8 cellular contexts compared by ENCODE assay signal in the genomic region with DNA sequence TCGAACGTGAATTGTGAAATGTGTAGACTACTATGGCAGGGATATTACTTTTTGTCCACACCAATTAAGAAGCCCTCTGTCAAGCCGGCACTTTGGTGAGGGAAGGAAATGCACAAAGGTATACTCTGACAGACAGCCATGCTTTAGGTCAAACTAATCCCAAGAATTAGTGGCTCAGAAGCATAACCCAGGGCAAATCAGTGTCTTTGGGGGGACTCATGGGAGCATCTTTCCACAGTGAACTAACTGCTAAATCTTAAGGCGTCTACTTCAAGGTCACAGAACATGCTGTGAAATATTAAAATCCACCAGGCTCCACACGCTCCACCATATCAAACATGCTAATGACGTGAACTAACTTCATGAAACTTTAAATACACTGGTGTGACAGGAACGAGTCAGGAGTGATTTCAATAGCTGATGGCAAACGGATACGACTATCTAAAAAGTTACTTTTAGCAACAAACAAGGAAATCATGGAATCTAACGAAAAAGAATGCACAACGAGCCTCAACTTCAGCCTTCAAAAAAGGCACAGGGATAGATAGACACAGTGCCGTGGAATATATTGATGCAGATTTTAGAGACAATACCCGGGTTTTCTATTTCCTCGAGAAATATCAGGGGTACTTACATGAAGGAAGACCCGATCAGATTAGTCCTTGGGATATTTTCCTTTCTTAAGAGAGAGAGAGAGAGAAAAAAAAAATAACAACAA. TPM values are rescaled to one million over a fixed set of nuclear protein-coding genes. Genes with fewer than 3 reads are reported as not detected.
DNase-seq lines count a peak whose midpoint lies in the region; ATAC-seq and TF ChIP-seq lines count a peak whose summit lies in the region.

No MANE protein-coding gene starts in this region.

- H2BK120ac ChIP-seq in mesenchymal stem cell (ENCODE audit: low read depth, low read length), result no peak overlapping the region

- no peak overlapping the region for H3K4ac ChIP-seq in mesenchymal stem cell (ENCODE audit: low read depth in 1 of 2, low read length in 2 of 2)

- no peak for DNase-seq in Calu3
- DNase-seq in NB4 (ENCODE audit: low read depth), result no peak
- DNase-seq in central memory CD8-positive, alpha-beta T cell (ENCODE audit: low spot score in 2 of 2), result no peak
- DNase-seq in mesenchymal stem cell, result peak; percentile 30
- no peak for DNase-seq in upper lobe of right lung
- no peak for DNase-seq in GM10266 (ENCODE audit: extremely low spot score)
- DNase-seq in NCI-H510A (lab: John Stamatoyannopoulos, UW), result no peak
- DNase-seq in NCI-H1436 treated with DMSO at 0.1 percent for 48 hours (lab: John Stamatoyannopoulos, UW), result no peak

- peak overlapping the region; percentile 84 for H3K4me2 ChIP-seq in mesenchymal stem cell (ENCODE audit: low read length, poor library complexity, severe bottlenecking)

- H2AK5ac ChIP-seq in mesenchymal stem cell (ENCODE audit: low read length, severe bottlenecking), result no peak overlapping the region

- H4K8ac ChIP-seq in mesenchymal stem cell (ENCODE audit: low read length), result no peak overlapping the region

- no peaks in the 10 kb centered on the region for H3K9me3 Mint-ChIP-seq in Calu3 (ENCODE audit: low read depth, unreplicated experiment)
- no peaks in the 10 kb centered on the region for H3K9me3 Mint-ChIP-seq in central memory CD8-positive, alpha-beta T cell

- no peaks in the 10 kb centered on the region for H3K27me3 ChIP-seq in mesenchymal stem cell (ENCODE audit: control insufficient read depth in 1 of 2, insufficient read depth in 1 of 2, low read length in 2 of 2)
- H3K27me3 ChIP-seq in upper lobe of right lung, result no peaks in the 10 kb centered on the region

- peak overlapping the region; percentile 70 for H3K27ac Mint-ChIP-seq in Calu3 (ENCODE audit: unreplicated experiment)
- H3K27ac Mint-ChIP-seq in central memory CD8-positive, alpha-beta T cell (ENCODE audit: low read depth), result peak overlapping the region; percentile 16

- H3K18ac ChIP-seq in mesenchymal stem cell (ENCODE audit: low read depth in 1 of 2, low read length in 2 of 2), result peak overlapping the region in 1 of 2 experiments; percentile 21

- no peak overlapping the region for H2BK12ac ChIP-seq in mesenchymal stem cell (ENCODE audit: low read length in 2 of 2)

- H3K79me1 ChIP-seq in mesenchymal stem cell (replicated peaks; ENCODE audit: low read length, poor library complexity, severe bottlenecking), result no peaks in the 10 kb centered on the region

- H3K4me1 ChIP-seq in mesenchymal stem cell (ENCODE audit: control insufficient read depth, insufficient read depth, low read depth, low read length) (no peaks in the 10 kb centered on the region), upper lobe of right lung (peaks cover 26% of the 10 kb centered on the region)

- H4K91ac ChIP-seq in mesenchymal stem cell (ENCODE audit: low read length), result no peak overlapping the region

- no peak for TF ChIP-seq CTCF in Calu3 (IDR thresholded peaks at IDR 0.05; ENCODE audit: unreplicated experiment)
- TF ChIP-seq CTCF in NB4 (IDR thresholded peaks at IDR 0.05; ENCODE audit: low read depth, low read length), result no peak
- no peak for TF ChIP-seq CTCF in upper lobe of right lung (IDR thresholded peaks at IDR 0.05)
- TF ChIP-seq CTCF in GM10266 (IDR thresholded peaks at IDR 0.05; ENCODE audit: control insufficient read depth, insufficient read depth, low read depth, missing control alignments), result no peak

- peaks cover 8% of the 10 kb centered on the region for H3K4me1 Mint-ChIP-seq in Calu3 (ENCODE audit: low read depth, unreplicated experiment)
- H3K4me1 Mint-ChIP-seq in central memory CD8-positive, alpha-beta T cell, result peaks cover 23% of the 10 kb centered on the region

- H2BK5ac ChIP-seq in mesenchymal stem cell (ENCODE audit: low read depth, low read length, poor library complexity, severe bottlenecking), result no peak overlapping the region

- TF ChIP-seq POLR2A in NB4 (IDR thresholded peaks at IDR 0.05; ENCODE audit: extremely low read depth, insufficient read length), result no peak

- H3K4me3 Mint-ChIP-seq in Calu3 (ENCODE audit: low read depth, unreplicated experiment), result peak overlapping the region; percentile 93
- peak overlapping the region; percentile 87 for H3K4me3 Mint-ChIP-seq in central memory CD8-positive, alpha-beta T cell

- no peak overlapping the region for H3K23ac ChIP-seq in mesenchymal stem cell (ENCODE audit: low read length in 2 of 2)

- peaks cover 25% of the 10 kb centered on the region for H3K36me3 Mint-ChIP-seq in Calu3 (ENCODE audit: insufficient read depth, unreplicated experiment)
- H3K36me3 Mint-ChIP-seq in central memory CD8-positive, alpha-beta T cell (ENCODE audit: insufficient read depth), result peaks cover 2% of the 10 kb centered on the region

- WGBS in mesenchymal stem cell, result 11% methylated on average over 7 of the region's 15 CpGs

- ATAC-seq in central memory CD8-positive, alpha-beta T cell (replicated peaks; ENCODE audit: extremely low read depth, poor library complexity, severe bottlenecking), result no peak
- no peak for ATAC-seq in upper lobe of right lung

- no peak overlapping the region for H3K14ac ChIP-seq in mesenchymal stem cell (ENCODE audit: low read length in 2 of 2)

- peak overlapping the region; percentile 63 for H2AFZ ChIP-seq in mesenchymal stem cell (ENCODE audit: low read depth, low read length)

- H3K9me3 ChIP-seq in mesenchymal stem cell (ENCODE audit: control insufficient read depth, low read length), result no peaks in the 10 kb centered on the region
- no peaks in the 10 kb centered on the region for H3K9me3 ChIP-seq in upper lobe of right lung

- peak overlapping the region; percentile 32 for H3K4me3 ChIP-seq in NB4 (ENCODE audit: low read depth, low read length)
- peak overlapping the region; percentile 58 to 91 for H3K4me3 ChIP-seq in mesenchymal stem cell (ENCODE audit: insufficient read depth in 1 of 2, low read depth in 1 of 2, low read length in 2 of 2)
- H3K4me3 ChIP-seq in upper lobe of right lung, result peak overlapping the region; percentile 75

- CTCF ChIA-PET in Calu3 (lab: Charles Lee), result interaction anchor here (1.2 kb wide), 1 partner anchor 153 kb away, joined by 6 read pairs; no protein-coding TSS in a partner anchor

- no peak overlapping the region for H2BK15ac ChIP-seq in mesenchymal stem cell (ENCODE audit: low read depth, poor library complexity, severe bottlenecking)

- H3K27me3 Mint-ChIP-seq in Calu3 (ENCODE audit: unreplicated experiment), result no peaks in the 10 kb centered on the region
- peaks cover 29% of the 10 kb centered on the region for H3K27me3 Mint-ChIP-seq in central memory CD8-positive, alpha-beta T cell

- H3K27ac ChIP-seq in mesenchymal stem cell (ENCODE audit: low read length, poor library complexity, severe bottlenecking), result peak overlapping the region; percentile 46
- peak overlapping the region; percentile 91 for H3K27ac ChIP-seq in upper lobe of right lung

- no peaks in the 10 kb centered on the region for H3K36me3 ChIP-seq in mesenchymal stem cell (ENCODE audit: control insufficient read depth in 1 of 2, insufficient read depth in 2 of 2, low read depth in 1 of 2, low read length in 2 of 2)
- H3K36me3 ChIP-seq in upper lobe of right lung, result no peaks in the 10 kb centered on the region

- H3K9ac ChIP-seq in mesenchymal stem cell (ENCODE audit: low read length), result peak overlapping the region; percentile 92

- intact Hi-C loops in Calu3 (cut with micrococcal nuclease; ENCODE audit: unreplicated experiment) (loop anchor here (10.0 kb wide), 1 partner anchor 362 kb away; no protein-coding TSS in a partner anchor), upper lobe of right lung (cut with DNase I) (no loop called here)

- BruUV-seq in Calu3 (replicated peaks; lab: Mats Ljungman, UMichigan), result TSS peak; percentile 49

RNA-seq across cellular contexts. Expression of a gene that starts 0.5 kb away (rescaled TPM):
- total RNA-seq in Calu3 (2022) (6.1 and 6.5 TPM in 2 replicates), upper lobe of right lung (51.4 TPM)
- 9.5 TPM for polyA plus RNA-seq in mesenchymal stem cell (2013, experiment 1 of 2)
- polyA plus RNA-seq in mesenchymal stem cell (2013, experiment 2 of 2), result 9.4 TPM
